In genomic region chr1:151729966-151730291, GRCh38 we compare ENCODE assay signal across 17 cellular contexts. TPM values are rescaled to one million over a fixed set of nuclear protein-coding genes. Genes with fewer than 3 reads are reported as not detected.
DNase-seq lines count a peak whose midpoint lies in the region; ATAC-seq, FAIRE-seq and TF ChIP-seq lines count a peak whose summit lies in the region.
"Had no signal": no experiment of that assay in that cellular context is flagged by ENCODE, and none has a peak within 500 bp of the region (broad histone marks: within the 10 kb centered on the region; RNA-seq: fewer than 3 reads in every experiment).

No MANE protein-coding gene starts in this region.

- TF ChIP-seq CTCF in WERI-Rb-1 (IDR thresholded peaks at IDR 0.05; ENCODE audit: low read depth, low read length) (no peak), lower lobe of right lung (IDR thresholded peaks at IDR 0.05) (no peak), pancreas (IDR thresholded peaks at IDR 0.05) (no peak)

- ATAC-seq in lower lobe of right lung (peak; percentile 16 to 62), pancreas (peak in 3 of 4 donors; percentile 19 to 42 (median 25))

- intact Hi-C loops in lower lobe of right lung (cut with DNase I) (no loop called here), pancreas (cut with DNase I) (loop anchor here in 1 of 3 donors (10.0 kb wide), 1 partner anchor 135 kb away; no protein-coding TSS in a partner anchor)

- DNase-seq in DMS53 (lab: John Stamatoyannopoulos, UW) (peak; percentile 58), DMS53 treated with DMSO at 0.1 percent for 48 hours (lab: John Stamatoyannopoulos, UW; ENCODE audit: unreplicated experiment) (no peak), WERI-Rb-1 (peak; percentile 8), lower lobe of right lung (no peak), pancreas (peak in 1 of 6 donors; percentile 2), H7 (no peak), D341Med (ENCODE audit: low spot score) (no peak)
- no peak for DNase-seq in stimulated activated CD4-positive, alpha-beta T cell treated with anti-CD3 and anti-CD28 coated beads, Interleukin-4, amount 100 ng/mL, for 24 hours
- DNase-seq: CD8-positive, alpha-beta memory T cell; DND-41; GF-D8; GM23248; H9 had no signal

- no peaks in the 10 kb centered on the region; the same call in 1 of the 2 replicates for H3K36me3 ChIP-seq in WERI-Rb-1
- H3K36me3 ChIP-seq in lower lobe of right lung = no peaks in the 10 kb centered on the region
- no peaks in the 10 kb centered on the region for H3K36me3 ChIP-seq in pancreas
- H3K36me3 ChIP-seq in H7 (replicated peaks; ENCODE audit: control insufficient read depth, insufficient read depth, low read length) = no peaks in the 10 kb centered on the region

- H3K9me3 ChIP-seq in WERI-Rb-1 (ENCODE audit: severe bottlenecking) (peaks cover 3% of the 10 kb centered on the region), lower lobe of right lung (no peaks in the 10 kb centered on the region), pancreas (no peaks in the 10 kb centered on the region)

- H3K4me1 ChIP-seq in lower lobe of right lung = no peaks in the 10 kb centered on the region
- H3K4me1 ChIP-seq in pancreas = peaks cover 10 to 21% (median 11%) of the 10 kb centered on the region in 3 donors

- no peak for FAIRE-seq in pancreas (lab: Jason Lieb, UNC)

- H3K27ac ChIP-seq in WERI-Rb-1 = no peak overlapping the region
- no peak overlapping the region for H3K27ac ChIP-seq in lower lobe of right lung
- peak overlapping the region in 3 of 4 donors; percentile 78 to 83 (median 78) for H3K27ac ChIP-seq in pancreas
- H3K27ac ChIP-seq: 22Rv1, GM23248 had no signal

- no peaks in the 10 kb centered on the region for H3K27me3 ChIP-seq in WERI-Rb-1 (ENCODE audit: insufficient read depth, low read depth, severe bottlenecking)
- peaks cover 12% of the 10 kb centered on the region for H3K27me3 ChIP-seq in lower lobe of right lung (ENCODE audit: low read depth)
- no peaks in the 10 kb centered on the region for H3K27me3 ChIP-seq in pancreas
- H3K27me3 ChIP-seq in H7 (ENCODE audit: control insufficient read depth, insufficient read depth, low read length) = peaks cover 3% of the 10 kb centered on the region; the same call in 1 of the 2 replicates

- 68 to 70% methylated on average over 4 of the region's 4 CpGs for WGBS in pancreas, 2 donors

- no peak overlapping the region for H3K4me3 ChIP-seq in WERI-Rb-1 (ENCODE audit: low read depth, low read length)
- H3K4me3 ChIP-seq in lower lobe of right lung = no peak overlapping the region
- no peak overlapping the region for H3K4me3 ChIP-seq in pancreas
- no peak overlapping the region for H3K4me3 ChIP-seq in H7 (ENCODE audit: insufficient read depth, low read depth, low read length)
- H3K4me3 ChIP-seq: GM23248 had no signal

RNA-seq across cellular contexts. Expression of gene RIIAD1, which starts 8.6 kb away (rescaled TPM):
- total RNA-seq in lower lobe of right lung (not detected), pancreas (under 1 TPM in 4 of 6 donors, not detected in 2; 0.56 to 0.69 (median 0.63) TPM)
- polyA plus RNA-seq in pancreas = 1 to 10 TPM; 3.7 to 7.5 TPM
- not detected in 2 replicates for total RNA-seq in H7 (2014; rRNA removed; shearing (Covaris generic))
- total RNA-seq: A673; CD8-positive, alpha-beta memory T cell; GM23248; HT1080 had no signal
- polyA plus RNA-seq: BJ; CD8-positive, alpha-beta memory T cell had no signal

RNA-seq across cellular contexts. Expression of gene CELF3, which starts 13.3 kb away (rescaled TPM):
- total RNA-seq in lower lobe of right lung (not detected), pancreas (1 to 10 TPM; 1.1 to 8.6 (median 3.6) TPM)
- 10 to 100 TPM; 39.2 to 76.3 TPM for polyA plus RNA-seq in pancreas
- 0.07 TPM in 1 of 2 replicates, not detected in the other for total RNA-seq in H7 (2014; rRNA removed; shearing (Covaris generic))
- total RNA-seq: A673; CD8-positive, alpha-beta memory T cell; GM23248; HT1080 had no signal
- polyA plus RNA-seq: BJ; CD8-positive, alpha-beta memory T cell; GM23248 had no signal

RNA-seq across cellular contexts. Expression of gene MRPL9, which starts 33.4 kb away (rescaled TPM):
- total RNA-seq in lower lobe of right lung (59.9 TPM), pancreas (10 to 100 TPM; 21.8 to 27.9 (median 24.6) TPM)
- polyA plus RNA-seq in pancreas = 10 to 100 TPM; 47.0 to 61.9 TPM
- 158 and 214 TPM in 2 replicates for total RNA-seq in H7 (2014; rRNA removed; shearing (Covaris generic))

Comparison
In these comparisons a context has a peak if more than half of its experiments do, and no peak if none do; other contexts are left out.
1. DNase-seq: peak in DMS53 (single experiment) and WERI-Rb-1 (single experiment); none in DMS53 treated with DMSO at 0.1 percent for 48 hours (single experiment), lower lobe of right lung (single experiment), stimulated activated CD4-positive, alpha-beta T cell treated with anti-CD3 and anti-CD28 coated beads, Interleukin-4, amount 100 ng/mL, for 24 hours (single experiment), H7 (single experiment) and D341Med (single experiment).
2. H3K27ac ChIP-seq: peak in pancreas (3 of 4); none in WERI-Rb-1 (single experiment) and lower lobe of right lung (single experiment).